ENCODE assay signal across 13 cellular contexts in the genomic region with DNA sequence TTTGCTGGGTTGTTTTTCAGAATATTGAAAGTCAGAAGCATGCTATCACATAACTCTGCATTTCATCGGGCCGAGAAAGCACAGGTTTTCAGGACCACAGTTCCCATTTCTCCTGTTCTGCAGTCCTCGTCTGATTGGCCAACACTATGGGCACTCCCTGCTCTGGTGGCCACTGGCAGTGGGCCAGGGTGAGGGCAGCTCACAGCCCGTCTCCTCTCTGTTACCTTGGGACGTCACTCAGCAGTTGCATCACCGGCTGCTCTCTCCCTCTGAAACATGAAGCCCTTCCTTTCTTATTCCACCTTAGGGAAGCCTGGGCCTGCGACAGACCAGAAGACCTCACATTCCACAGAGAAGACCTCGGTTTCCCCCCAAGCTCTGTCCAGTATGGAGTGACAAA. TPM values are rescaled to one million over a fixed set of nuclear protein-coding genes. Genes with fewer than 3 reads are reported as not detected.
DNase-seq lines count a peak whose midpoint lies in the region; ATAC-seq, FAIRE-seq and TF ChIP-seq lines count a peak whose summit lies in the region.
"Had no signal": no experiment of that assay in that cellular context is flagged by ENCODE, and none has a peak within 500 bp of the region (broad histone marks: within the 10 kb centered on the region; RNA-seq: fewer than 3 reads in every experiment).

No MANE protein-coding gene starts in this region.

- no peak overlapping the region for H3K27ac Mint-ChIP-seq in activated CD8-positive, alpha-beta T cell treated with anti-CD3 and anti-CD28 coated beads, Interleukin-2, amount 10 ng/mL, durations not matched to agents 7 days and 5 days
- no peak overlapping the region for H3K27ac Mint-ChIP-seq in activated CD4-positive, alpha-beta memory T cell treated with anti-CD3 and anti-CD28 coated beads, Interleukin-2, amount 10 ng/mL, durations not matched to agents 7 days and 5 days
- H3K27ac Mint-ChIP-seq: IgD-negative memory B cell had no signal

- H3K14ac ChIP-seq in mesenchymal stem cell (ENCODE audit: low read length in 2 of 2), result no peak overlapping the region

- CTCF ChIA-PET in K562 (lab: Yijun Ruan, JAX; ENCODE audit: low intra/inter-chr PET ratio), result no interaction called here
- CTCF ChIA-PET in activated CD8-positive, alpha-beta T cell treated with anti-CD3 and anti-CD28 coated beads, Interleukin-2, amount 10 ng/mL, durations not matched to agents 7 days and 5 days (lab: Charles Lee), result interaction anchor here (0.6 kb wide), 1 partner anchor 865 kb away, joined by 3 read pairs; no protein-coding TSS in a partner anchor
- CTCF ChIA-PET in activated CD4-positive, alpha-beta memory T cell treated with anti-CD3 and anti-CD28 coated beads, Interleukin-2, amount 10 ng/mL, durations not matched to agents 7 days and 5 days (lab: Charles Lee), result no interaction called here

- H3K9me3 Mint-ChIP-seq in activated CD8-positive, alpha-beta T cell treated with anti-CD3 and anti-CD28 coated beads, Interleukin-2, amount 10 ng/mL, durations not matched to agents 7 days and 5 days (ENCODE audit: insufficient read depth), result no peaks in the 10 kb centered on the region
- no peaks in the 10 kb centered on the region for H3K9me3 Mint-ChIP-seq in activated CD4-positive, alpha-beta memory T cell treated with anti-CD3 and anti-CD28 coated beads, Interleukin-2, amount 10 ng/mL, durations not matched to agents 7 days and 5 days
- H3K9me3 Mint-ChIP-seq: IgD-negative memory B cell had no signal

- in situ Hi-C loops in K562 (cut with MboI), result no loop called here

- H3K4me2 ChIP-seq in K562 (ENCODE audit: insufficient read depth, low read length) (no peak overlapping the region), mesenchymal stem cell (ENCODE audit: low read length, poor library complexity, severe bottlenecking) (no peak overlapping the region)

- peak overlapping the region; percentile 28 for H2AK5ac ChIP-seq in mesenchymal stem cell (ENCODE audit: low read length, severe bottlenecking)

- POLR2A ChIA-PET in K562 (lab: Yijun Ruan, JAX), result no interaction called here
- POLR2A ChIA-PET in activated CD8-positive, alpha-beta T cell treated with anti-CD3 and anti-CD28 coated beads, Interleukin-2, amount 10 ng/mL, durations not matched to agents 7 days and 5 days (lab: Charles Lee), result no interaction called here
- POLR2A ChIA-PET in activated CD4-positive, alpha-beta memory T cell treated with anti-CD3 and anti-CD28 coated beads, Interleukin-2, amount 10 ng/mL, durations not matched to agents 7 days and 5 days (lab: Charles Lee), result no interaction called here

- no peak overlapping the region for H2AFZ ChIP-seq in K562 (ENCODE audit: low read depth, low read length)
- no peak overlapping the region for H2AFZ ChIP-seq in mesenchymal stem cell (ENCODE audit: low read depth, low read length)

- no peaks in the 10 kb centered on the region for H3K9me1 ChIP-seq in K562 (ENCODE audit: control insufficient read depth, insufficient read depth, low read length)

- H2BK5ac ChIP-seq in mesenchymal stem cell (ENCODE audit: low read depth, low read length, poor library complexity, severe bottlenecking), result no peak overlapping the region

- H3K27me3 ChIP-seq in K562 (ENCODE audit: control insufficient read depth in 2 of 2, insufficient read depth in 2 of 2, low read length in 2 of 2) (peaks cover 51 to 53% of the 10 kb centered on the region in 2 experiments; a peak in 4 of 5 replicates), mesenchymal stem cell (ENCODE audit: control insufficient read depth in 1 of 2, insufficient read depth in 1 of 2, low read length in 2 of 2) (no peaks in the 10 kb centered on the region), aorta (ENCODE audit: control insufficient read depth in 1 of 2, insufficient read depth in 2 of 2, low read length in 1 of 2) (no peaks in the 10 kb centered on the region)
- H3K27me3 ChIP-seq: heart right ventricle had no signal

- TF ChIP-seq POLR2A in K562 (conservative IDR thresholded peaks at IDR 0.05), result no peak

- H3K4me3 ChIP-seq in K562, result no peak overlapping the region
- H3K4me3 ChIP-seq in mesenchymal stem cell (ENCODE audit: insufficient read depth in 1 of 2, low read depth in 1 of 2, low read length in 2 of 2), result no peak overlapping the region
- H3K4me3 ChIP-seq in aorta (ENCODE audit: low read length in 2 of 2), result no peak overlapping the region
- H3K4me3 ChIP-seq: heart right ventricle had no signal

- H2BK12ac ChIP-seq in mesenchymal stem cell (ENCODE audit: low read length in 2 of 2), result no peak overlapping the region

- no peak overlapping the region for H2BK120ac ChIP-seq in mesenchymal stem cell (ENCODE audit: low read depth, low read length)

- H3K4me1 ChIP-seq in K562 (replicated peaks in 1 of 2; ENCODE audit: control insufficient read depth in 2 of 2, insufficient read depth in 2 of 2, low read length in 2 of 2) (no peaks in the 10 kb centered on the region; a peak in 1 of 5 replicates), mesenchymal stem cell (ENCODE audit: control insufficient read depth, insufficient read depth, low read depth, low read length) (peaks cover 19% of the 10 kb centered on the region), aorta (ENCODE audit: control insufficient read depth in 1 of 2, insufficient read depth in 2 of 2, low read length in 2 of 2) (no peaks in the 10 kb centered on the region)

- peak; percentile 41 for DNase-seq in Daoy (ENCODE audit: low read depth)
- DNase-seq in M059J (ENCODE audit: low read depth), result peak; percentile 40
- DNase-seq in K562 (ENCODE audit: extremely low read depth in 1 of 4, low spot score in 3 of 4), result no peak
- no peak for DNase-seq in mesenchymal stem cell
- no peak for DNase-seq in aorta
- DNase-seq in activated CD8-positive, alpha-beta T cell treated with anti-CD3 and anti-CD28 coated beads, Interleukin-2, amount 10 ng/mL, durations not matched to agents 7 days and 5 days, result no peak
- no peak for DNase-seq in activated CD4-positive, alpha-beta memory T cell treated with anti-CD3 and anti-CD28 coated beads, Interleukin-2, amount 10 ng/mL, durations not matched to agents 7 days and 5 days
- no peak for DNase-seq in NCI-H526 (lab: John Stamatoyannopoulos, UW)
- DNase-seq: activated effector memory CD4-positive, alpha-beta T cell treated with anti-CD3 and anti-CD28 coated beads, Interleukin-2, amount 50 U/mL, for 16 hours; heart right ventricle; stimulated activated CD4-positive, alpha-beta T cell treated with anti-CD3 and anti-CD28 coated beads, Interleukin-2, amount 100 ng/mL, for 24 hours had no signal

- H3K4me1 Mint-ChIP-seq in activated CD8-positive, alpha-beta T cell treated with anti-CD3 and anti-CD28 coated beads, Interleukin-2, amount 10 ng/mL, durations not matched to agents 7 days and 5 days (ENCODE audit: low read depth), result no peaks in the 10 kb centered on the region
- no peaks in the 10 kb centered on the region for H3K4me1 Mint-ChIP-seq in activated CD4-positive, alpha-beta memory T cell treated with anti-CD3 and anti-CD28 coated beads, Interleukin-2, amount 10 ng/mL, durations not matched to agents 7 days and 5 days

- no peak overlapping the region for H3K4ac ChIP-seq in mesenchymal stem cell (ENCODE audit: low read depth in 1 of 2, low read length in 2 of 2)

- TF ChIP-seq CTCF in K562 (IDR thresholded peaks at IDR 0.05 in 2 of 3, conservative IDR thresholded peaks at IDR 0.05 in 1 of 3; ENCODE audit: insufficient read depth in 2 of 3, low read depth in 1 of 3, low read length in 3 of 3), result no peak

- no peaks in the 10 kb centered on the region for H3K36me3 Mint-ChIP-seq in activated CD8-positive, alpha-beta T cell treated with anti-CD3 and anti-CD28 coated beads, Interleukin-2, amount 10 ng/mL, durations not matched to agents 7 days and 5 days (ENCODE audit: low read depth)
- no peaks in the 10 kb centered on the region for H3K36me3 Mint-ChIP-seq in activated CD4-positive, alpha-beta memory T cell treated with anti-CD3 and anti-CD28 coated beads, Interleukin-2, amount 10 ng/mL, durations not matched to agents 7 days and 5 days (ENCODE audit: low read depth)
- H3K36me3 Mint-ChIP-seq: CD14-positive monocyte, IgD-negative memory B cell had no signal

- H4K20me1 ChIP-seq in K562 (replicated peaks; ENCODE audit: control insufficient read depth, insufficient read depth, low read length), result peaks cover 4% of the 10 kb centered on the region; the same call in 1 of the 2 replicates

- no peaks in the 10 kb centered on the region for H3K9me3 ChIP-seq in K562 (replicated peaks; ENCODE audit: control insufficient read depth, insufficient read depth, low read depth, low read length)
- no peaks in the 10 kb centered on the region for H3K9me3 ChIP-seq in mesenchymal stem cell (ENCODE audit: control insufficient read depth, low read length)
- H3K9me3 ChIP-seq in aorta (ENCODE audit: control insufficient read depth, low read length), result no peaks in the 10 kb centered on the region
- H3K9me3 ChIP-seq: heart right ventricle had no signal

- peak overlapping the region; percentile 67 for H4K91ac ChIP-seq in mesenchymal stem cell (ENCODE audit: low read length)

- FAIRE-seq in K562 (lab: Jason Lieb, UNC), result no peak

- TF ChIP-seq EP300 in K562 (IDR thresholded peaks at IDR 0.05; ENCODE audit: low read length), result no peak

- H3K27ac ChIP-seq in K562 (ENCODE audit: extremely low read depth, low read depth, low read length) (no peak overlapping the region), mesenchymal stem cell (ENCODE audit: low read length, poor library complexity, severe bottlenecking) (no peak overlapping the region), aorta (ENCODE audit: low read depth in 1 of 2, low read length in 2 of 2) (no peak overlapping the region)
- H3K27ac ChIP-seq: heart right ventricle had no signal

- BruUV-seq in K562 (replicated peaks; lab: Mats Ljungman, UMichigan), result no TSS peak

- ATAC-seq in K562, result peak; percentile 27; the same call in 2 of the 3 replicates
- no peak for ATAC-seq in aorta (ENCODE audit: low FRiP score)
- ATAC-seq in activated CD8-positive, alpha-beta T cell treated with anti-CD3 and anti-CD28 coated beads, Interleukin-2, amount 10 ng/mL, durations not matched to agents 7 days and 5 days, result no peak

- 1% methylated on average over 8 of the region's 8 CpGs for WGBS in K562 (ENCODE audit: insufficient coverage, low coverage, missing lambda C conversion rate)
- 55% methylated on average over 8 of the region's 8 CpGs for WGBS in mesenchymal stem cell
- WGBS in aorta, 2 donors, result 67 to 78% methylated on average over 8 of the region's 8 CpGs

- H2BK15ac ChIP-seq in mesenchymal stem cell (ENCODE audit: low read depth, poor library complexity, severe bottlenecking), result no peak overlapping the region

- no peak overlapping the region for H3K4me3 Mint-ChIP-seq in activated CD8-positive, alpha-beta T cell treated with anti-CD3 and anti-CD28 coated beads, Interleukin-2, amount 10 ng/mL, durations not matched to agents 7 days and 5 days
- H3K4me3 Mint-ChIP-seq in activated CD4-positive, alpha-beta memory T cell treated with anti-CD3 and anti-CD28 coated beads, Interleukin-2, amount 10 ng/mL, durations not matched to agents 7 days and 5 days, result no peak overlapping the region
- H3K4me3 Mint-ChIP-seq: CD14-positive monocyte had no signal

- H3K36me3 ChIP-seq in K562 (ENCODE audit: control insufficient read depth, insufficient read depth, low read length) (no peaks in the 10 kb centered on the region), mesenchymal stem cell (ENCODE audit: control insufficient read depth in 1 of 2, insufficient read depth in 2 of 2, low read depth in 1 of 2, low read length in 2 of 2) (no peaks in the 10 kb centered on the region), aorta (ENCODE audit: control insufficient read depth in 1 of 2, insufficient read depth in 2 of 2, low read length in 1 of 2) (no peaks in the 10 kb centered on the region)
- H3K36me3 ChIP-seq: heart right ventricle had no signal

- H3K9ac ChIP-seq in K562 (ENCODE audit: insufficient read depth in 1 of 2, low read depth in 2 of 2, low read length in 2 of 2), result no peak overlapping the region
- H3K9ac ChIP-seq in mesenchymal stem cell (ENCODE audit: low read length), result no peak overlapping the region

- H3K79me2 ChIP-seq in K562 (ENCODE audit: control insufficient read depth, insufficient read depth, low read length), result no peaks in the 10 kb centered on the region

- no peak overlapping the region for H3K18ac ChIP-seq in mesenchymal stem cell (ENCODE audit: low read depth in 1 of 2, low read length in 2 of 2)

- no peak for TF ChIP-seq RAD21 in K562 (CRISPR knock-in tag; conservative IDR thresholded peaks at IDR 0.05 in 1 of 2, IDR thresholded peaks at IDR 0.05 in 1 of 2)

- peaks cover 11% of the 10 kb centered on the region for H3K27me3 Mint-ChIP-seq in activated CD8-positive, alpha-beta T cell treated with anti-CD3 and anti-CD28 coated beads, Interleukin-2, amount 10 ng/mL, durations not matched to agents 7 days and 5 days (ENCODE audit: low read depth)
- peaks cover 13% of the 10 kb centered on the region for H3K27me3 Mint-ChIP-seq in activated CD4-positive, alpha-beta memory T cell treated with anti-CD3 and anti-CD28 coated beads, Interleukin-2, amount 10 ng/mL, durations not matched to agents 7 days and 5 days
- H3K27me3 Mint-ChIP-seq: IgD-negative memory B cell had no signal

- no peak overlapping the region for H4K8ac ChIP-seq in mesenchymal stem cell (ENCODE audit: low read length)

- intact Hi-C loops in K562 (cut with micrococcal nuclease) (no loop called here), aorta (cut with DNase I) (no loop called here)

- no peak overlapping the region for H3K23ac ChIP-seq in mesenchymal stem cell (ENCODE audit: low read length in 2 of 2)

- H3K79me1 ChIP-seq in mesenchymal stem cell (replicated peaks; ENCODE audit: low read length, poor library complexity, severe bottlenecking), result no peaks in the 10 kb centered on the region

RNA-seq across cellular contexts. Expression of gene MICAL3, which starts 11.4 kb away (rescaled TPM):
- 15.4 and 26.2 TPM in 2 replicates for total RNA-seq in Daoy (2014; rRNA removed; shearing (Covaris generic))
- total RNA-seq in M059J (2014; rRNA removed; shearing (Covaris generic)), result 20.8 and 33.6 TPM in 2 replicates
- total RNA-seq in K562 (2011; cell fraction: chromatin; rRNA removed; ENCODE audit: low replicate concordance), result 186 and 197 TPM in 2 replicates
- total RNA-seq in K562 (2011; cell fraction: nucleolus; rRNA removed), result 71.9 and 74.6 TPM in 2 replicates
- total RNA-seq in K562 (2011; cell fraction: nucleoplasm; rRNA removed), result 116 and 129 TPM in 2 replicates
- total RNA-seq in K562 (2014; rRNA removed) (9.5 and 14.0 TPM in 2 replicates), K562 (2014; rRNA removed; fragmentation: Illumina TruSeq; extraction: Trizol) (15.7 and 17.8 TPM in 2 replicates), K562 (2015; rRNA removed; fragmentation: Illumina TruSeq; extraction: Trizol) (9.3 and 10.3 TPM in 2 replicates), K562 (2021) (32.1 and 36.0 TPM in 2 replicates), aorta (100 to 1,000 TPM; 114 to 123 TPM)
- polyA plus RNA-seq in K562 (2011; rRNA removed) (12.3 and 14.2 TPM in 2 replicates), K562 (2014; fragmentation: Illumina TruSeq; extraction: Trizol) (22.3 and 27.0 TPM in 2 replicates), K562 (2014; fragmentation: Nextera tagmentation; extraction: Ambion mirVana) (under 1 TPM; 0.53 to 0.56 TPM), K562 (2014; rRNA removed) (13.9 and 15.2 TPM in 2 replicates), aorta (10 to 100 TPM in 1 of 2 donors, 1 to 10 TPM in 1; 3.9 to 15.0 TPM)
- polyA plus RNA-seq in K562 (2011; cell fraction: cytosol; rRNA removed), result 5.0 and 6.0 TPM in 2 replicates
- polyA plus RNA-seq in K562 (2011; cell fraction: nucleus; rRNA removed), result 39.1 and 45.0 TPM in 2 replicates
- 16.9 and 18.8 TPM in 2 replicates for polyA plus RNA-seq in K562 (2012)
- polyA minus RNA-seq in K562 (2011; rRNA and poly(A)+ RNA removed), result 30.0 and 32.4 TPM in 2 replicates
- polyA minus RNA-seq in K562 (2011; cell fraction: cytosol; rRNA and poly(A)+ RNA removed), result 14.7 and 15.1 TPM in 2 replicates
- 25.6 and 42.9 TPM in 2 replicates for polyA minus RNA-seq in K562 (2011; cell fraction: nucleus; rRNA and poly(A)+ RNA removed)
- 8.3 TPM for polyA plus RNA-seq in mesenchymal stem cell (2013, experiment 1 of 2)
- 6.7 TPM for polyA plus RNA-seq in mesenchymal stem cell (2013, experiment 2 of 2)
- total RNA-seq in activated CD8-positive, alpha-beta T cell treated with anti-CD3 and anti-CD28 coated beads, Interleukin-2, amount 10 ng/mL, durations not matched to agents 7 days and 5 days, result 10 to 100 TPM; 26.4 to 29.7 TPM
- total RNA-seq in activated CD4-positive, alpha-beta memory T cell treated with anti-CD3 and anti-CD28 coated beads, Interleukin-2, amount 10 ng/mL, durations not matched to agents 7 days and 5 days, result 10 to 100 TPM; 30.3 to 31.4 TPM

RNA-seq across cellular contexts. Expression of gene PEX26, which starts 42.0 kb away (rescaled TPM):
- total RNA-seq in Daoy (2014; rRNA removed; shearing (Covaris generic)), result 15.4 and 20.8 TPM in 2 replicates
- total RNA-seq in M059J (2014; rRNA removed; shearing (Covaris generic)), result 10.4 and 14.6 TPM in 2 replicates
- total RNA-seq in K562 (2011; cell fraction: chromatin; rRNA removed; ENCODE audit: low replicate concordance), result 19.0 and 32.2 TPM in 2 replicates
- 21.4 and 24.3 TPM in 2 replicates for total RNA-seq in K562 (2011; cell fraction: nucleolus; rRNA removed)
- 22.4 and 37.3 TPM in 2 replicates for total RNA-seq in K562 (2011; cell fraction: nucleoplasm; rRNA removed)
- total RNA-seq in K562 (2014; rRNA removed) (17.4 and 23.3 TPM in 2 replicates), K562 (2014; rRNA removed; fragmentation: Illumina TruSeq; extraction: Trizol) (14.4 and 15.6 TPM in 2 replicates), K562 (2015; rRNA removed; fragmentation: Illumina TruSeq; extraction: Trizol) (12.6 and 13.3 TPM in 2 replicates), K562 (2021) (35.8 and 39.6 TPM in 2 replicates), aorta (10 to 100 TPM; 28.5 to 34.1 TPM)
- polyA plus RNA-seq in K562 (2011; rRNA removed) (19.0 and 21.9 TPM in 2 replicates), K562 (2014; fragmentation: Illumina TruSeq; extraction: Trizol) (20.5 and 21.0 TPM in 2 replicates), K562 (2014; fragmentation: Nextera tagmentation; extraction: Ambion mirVana) (under 1 TPM; 0.35 to 0.72 TPM), K562 (2014; rRNA removed) (19.5 and 23.1 TPM in 2 replicates), aorta (10 to 100 TPM; 10.9 to 14.5 TPM)
- polyA plus RNA-seq in K562 (2011; cell fraction: cytosol; rRNA removed), result 21.6 and 31.5 TPM in 2 replicates
- polyA plus RNA-seq in K562 (2011; cell fraction: nucleus; rRNA removed), result 17.8 and 23.4 TPM in 2 replicates
- 18.4 and 21.4 TPM in 2 replicates for polyA plus RNA-seq in K562 (2012)
- 14.3 and 21.6 TPM in 2 replicates for polyA minus RNA-seq in K562 (2011; rRNA and poly(A)+ RNA removed)
- polyA minus RNA-seq in K562 (2011; cell fraction: cytosol; rRNA and poly(A)+ RNA removed), result 12.3 and 19.2 TPM in 2 replicates
- 8.6 and 12.6 TPM in 2 replicates for polyA minus RNA-seq in K562 (2011; cell fraction: nucleus; rRNA and poly(A)+ RNA removed)
- 19.3 TPM for polyA plus RNA-seq in mesenchymal stem cell (2013, experiment 1 of 2)
- polyA plus RNA-seq in mesenchymal stem cell (2013, experiment 2 of 2), result 19.2 TPM
- 10 to 100 TPM; 44.4 TPM for total RNA-seq in activated CD8-positive, alpha-beta T cell treated with anti-CD3 and anti-CD28 coated beads, Interleukin-2, amount 10 ng/mL, durations not matched to agents 7 days and 5 days
- 10 to 100 TPM; 35.5 to 35.9 TPM for total RNA-seq in activated CD4-positive, alpha-beta memory T cell treated with anti-CD3 and anti-CD28 coated beads, Interleukin-2, amount 10 ng/mL, durations not matched to agents 7 days and 5 days

Comparison
In these comparisons a context has a peak if more than half of its experiments do, and no peak if none do; other contexts are left out.
1. DNase-seq: peak in Daoy (single experiment) and M059J (single experiment); none in K562 (0 of 4), mesenchymal stem cell (single experiment), aorta (0 of 2), activated CD8-positive, alpha-beta T cell treated with anti-CD3 and anti-CD28 coated beads, Interleukin-2, amount 10 ng/mL, durations not matched to agents 7 days and 5 days (single experiment), activated CD4-positive, alpha-beta memory T cell treated with anti-CD3 and anti-CD28 coated beads, Interleukin-2, amount 10 ng/mL, durations not matched to agents 7 days and 5 days (single experiment) and NCI-H526 (0 of 2).